ENCODE assay signal across 2 cellular contexts in genomic region chr10:6178581-6178980, GRCh38.
TF ChIP-seq lines count a peak whose summit lies in the region.

No MANE protein-coding gene starts in this region.

TF ChIP-seq in SK-N-SH, 30 proteins besides CTCF, POLR2A, EP300 and RAD21 (continued from another document):
- no peak for TF ChIP-seq REST (IDR thresholded peaks at IDR 0.05; ENCODE audit: low read depth, low read length)
- TF ChIP-seq MXI1 (IDR thresholded peaks at IDR 0.05; ENCODE audit: low read depth, low read length), result no peak
- no peak for TF ChIP-seq SMC3 (IDR thresholded peaks at IDR 0.05; ENCODE audit: low read depth, low read length)
- no peak for TF ChIP-seq TEAD4 (IDR thresholded peaks at IDR 0.05; ENCODE audit: borderline replicate concordance, insufficient read depth)
- TF ChIP-seq MEF2A (IDR thresholded peaks at IDR 0.05; ENCODE audit: borderline replicate concordance, low read depth), result no peak
- no peak for TF ChIP-seq GABPA (IDR thresholded peaks at IDR 0.05; ENCODE audit: low read depth)
- no peak for TF ChIP-seq NFIC (IDR thresholded peaks at IDR 0.05; ENCODE audit: borderline replicate concordance)
- no peak for TF ChIP-seq USF2 (IDR thresholded peaks at IDR 0.05; ENCODE audit: borderline replicate concordance, low read depth, low read length)
- TF ChIP-seq ZBTB33 (IDR thresholded peaks at IDR 0.05; ENCODE audit: borderline replicate concordance, low read depth), result no peak
- TF ChIP-seq USF1 (IDR thresholded peaks at IDR 0.05; ENCODE audit: borderline replicate concordance, low read depth), result no peak
- no peak for TF ChIP-seq TCF12 (IDR thresholded peaks at IDR 0.05)
- no peak for TF ChIP-seq EZH2phosphoT487 (IDR thresholded peaks at IDR 0.05; ENCODE audit: borderline replicate concordance, low read depth)
- TF ChIP-seq TAF1 (IDR thresholded peaks at IDR 0.05; ENCODE audit: borderline replicate concordance, low read depth, low read length), result no peak
- TF ChIP-seq CHD2 (IDR thresholded peaks at IDR 0.05; ENCODE audit: low read length, partially characterized antibody), result no peak
- no peak for TF ChIP-seq POLR2AphosphoS5 (IDR thresholded peaks at IDR 0.05; ENCODE audit: low read depth, low read length)
- no peak for TF ChIP-seq RXRA (IDR thresholded peaks at IDR 0.05; ENCODE audit: borderline replicate concordance, low read depth)
- no peak for TF ChIP-seq SIN3A (IDR thresholded peaks at IDR 0.05; ENCODE audit: borderline replicate concordance, low read depth, low read length)

TF ChIP-seq in SK-N-SH treated with all-trans-retinoic acid at 6 μM for 48 hours, 23 proteins besides CTCF, POLR2A, EP300 and RAD21 (continued from another document):
- TF ChIP-seq CSRNP3 (CRISPR knock-in tag; IDR thresholded peaks at IDR 0.05), result no peak
- no peak for TF ChIP-seq PATZ1 (CRISPR knock-in tag; IDR thresholded peaks at IDR 0.05; ENCODE audit: borderline replicate concordance)
- TF ChIP-seq CREB5 (CRISPR knock-in tag; IDR thresholded peaks at IDR 0.05; ENCODE audit: low read depth), result no peak
- TF ChIP-seq ZNF70 (CRISPR knock-in tag; IDR thresholded peaks at IDR 0.05), result no peak
- no peak for TF ChIP-seq PPARA (CRISPR knock-in tag; IDR thresholded peaks at IDR 0.05; ENCODE audit: borderline replicate concordance)
- no peak for TF ChIP-seq GLIS3 (CRISPR knock-in tag; IDR thresholded peaks at IDR 0.05)
- TF ChIP-seq TSHZ2 (CRISPR knock-in tag; IDR thresholded peaks at IDR 0.05), result no peak
- no peak for TF ChIP-seq ZFP3 (CRISPR knock-in tag; IDR thresholded peaks at IDR 0.05)
- TF ChIP-seq TCF4 (CRISPR knock-in tag; IDR thresholded peaks at IDR 0.05; ENCODE audit: borderline replicate concordance), result no peak
- TF ChIP-seq ZFP30 (CRISPR knock-in tag; IDR thresholded peaks at IDR 0.05), result no peak
